12 cellular contexts compared by ENCODE assay signal in the genomic region with DNA sequence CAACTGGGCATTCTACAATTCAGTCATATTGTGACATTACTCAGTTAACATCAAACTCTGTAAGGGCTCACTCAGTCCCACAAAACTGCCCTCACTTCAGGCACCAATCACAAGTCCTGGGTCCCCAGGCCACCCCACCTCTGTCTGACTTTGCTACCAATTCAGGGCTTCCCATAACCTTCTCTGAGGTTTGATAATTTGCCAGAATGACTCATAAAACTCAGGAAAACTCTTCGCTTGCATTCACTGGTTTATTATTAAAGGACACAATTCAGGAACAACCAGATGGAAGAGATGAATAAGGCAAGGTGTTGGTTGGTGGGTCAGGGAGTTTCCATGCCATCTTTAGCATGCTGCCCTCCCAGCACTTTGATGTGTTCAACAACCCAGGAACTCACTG. TPM values are rescaled to one million over a fixed set of nuclear protein-coding genes. Genes with fewer than 3 reads are reported as not detected.
A peak's percentile ranks its signal among the peaks of the same experiment; 100 is the strongest.
DNase-seq lines count a peak whose midpoint lies in the region; ATAC-seq, FAIRE-seq and TF ChIP-seq lines count a peak whose summit lies in the region.
"Had no signal": no experiment of that assay in that cellular context is flagged by ENCODE, and none has a peak within 500 bp of the region (broad histone marks: within the 10 kb centered on the region; RNA-seq: fewer than 3 reads in every experiment).

No MANE protein-coding gene starts in this region.

- H3K4me2 ChIP-seq in mesenchymal stem cell (ENCODE audit: low read length, poor library complexity, severe bottlenecking) = no peak overlapping the region

- WGBS in mesenchymal stem cell = no CpG with 5 or more reads among the region's 1 CpG

- H3K27ac ChIP-seq in mesenchymal stem cell (ENCODE audit: low read length, poor library complexity, severe bottlenecking) (peak overlapping the region; percentile 32), uterus (no peak overlapping the region)
- H3K27ac ChIP-seq: body of pancreas had no signal

- H3K36me3 ChIP-seq in bronchial epithelial cell (ENCODE audit: control insufficient read depth, insufficient read depth, low read length) (no peaks in the 10 kb centered on the region), mesenchymal stem cell (ENCODE audit: control insufficient read depth in 1 of 2, insufficient read depth in 2 of 2, low read depth in 1 of 2, low read length in 2 of 2) (peaks cover 6% of the 10 kb centered on the region in 2 experiments), uterus (no peaks in the 10 kb centered on the region)

- H3K4me3 ChIP-seq in bronchial epithelial cell (ENCODE audit: low read depth, low read length) (no peak overlapping the region), mesenchymal stem cell (ENCODE audit: insufficient read depth in 1 of 2, low read depth in 1 of 2, low read length in 2 of 2) (no peak overlapping the region), uterus (no peak overlapping the region)
- H3K4me3 ChIP-seq: body of pancreas had no signal

- H4K8ac ChIP-seq in mesenchymal stem cell (ENCODE audit: low read length) = no peak overlapping the region

- H3K18ac ChIP-seq in mesenchymal stem cell (ENCODE audit: low read depth in 1 of 2, low read length in 2 of 2) = peak overlapping the region in 1 of 2 experiments; percentile 38

- no peak for ATAC-seq in GM18867 (IDR thresholded peaks at IDR 0.05; ENCODE audit: unreplicated experiment)
- ATAC-seq in HG03280 (IDR thresholded peaks at IDR 0.05; ENCODE audit: unreplicated experiment) = no peak
- ATAC-seq: activated CD8-positive, alpha-beta memory T cell treated with anti-CD3 and anti-CD28 coated beads, Interleukin-2, amount 10 ng/mL, durations not matched to agents 7 days and 5 days; body of pancreas; T-helper 17 cell had no signal

- H4K91ac ChIP-seq in mesenchymal stem cell (ENCODE audit: low read length) = no peak overlapping the region

- intact Hi-C loops in uterus (cut with DNase I; ENCODE audit: low total_unique reads) = no loop called here

- H3K79me1 ChIP-seq in mesenchymal stem cell (replicated peaks; ENCODE audit: low read length, poor library complexity, severe bottlenecking) = peaks cover 13% of the 10 kb centered on the region

- H2BK15ac ChIP-seq in mesenchymal stem cell (ENCODE audit: low read depth, poor library complexity, severe bottlenecking) = no peak overlapping the region

- no peak overlapping the region for H3K4ac ChIP-seq in mesenchymal stem cell (ENCODE audit: low read depth in 1 of 2, low read length in 2 of 2)

- DNase-seq in COLO829 (ENCODE audit: low spot score) (peak; percentile 59), HTR-8/SVneo (ENCODE audit: insufficient read length, low spot score) (peak; percentile 37), bronchial epithelial cell (ENCODE audit: low read depth) (peak; percentile 80), mesenchymal stem cell (peak; percentile 75), D721Med (ENCODE audit: insufficient read length, low spot score) (no peak), uterus (no peak)
- DNase-seq: activated CD8-positive, alpha-beta memory T cell treated with anti-CD3 and anti-CD28 coated beads, Interleukin-2, amount 10 ng/mL, durations not matched to agents 7 days and 5 days; body of pancreas; COR-L47; T-helper 17 cell had no signal

- no peak overlapping the region for H2AFZ ChIP-seq in mesenchymal stem cell (ENCODE audit: low read depth, low read length)

- peaks cover 9% of the 10 kb centered on the region for H3K4me1 ChIP-seq in mesenchymal stem cell (ENCODE audit: control insufficient read depth, insufficient read depth, low read depth, low read length)
- H3K4me1 ChIP-seq in uterus = no peaks in the 10 kb centered on the region

- no peak overlapping the region for H2BK5ac ChIP-seq in mesenchymal stem cell (ENCODE audit: low read depth, low read length, poor library complexity, severe bottlenecking)

- H3K27me3 ChIP-seq in bronchial epithelial cell (ENCODE audit: control insufficient read depth, insufficient read depth, low read length) (no peaks in the 10 kb centered on the region), mesenchymal stem cell (ENCODE audit: control insufficient read depth in 1 of 2, insufficient read depth in 1 of 2, low read length in 2 of 2) (no peaks in the 10 kb centered on the region), uterus (no peaks in the 10 kb centered on the region)
- H3K27me3 ChIP-seq: body of pancreas had no signal

- H3K9me3 ChIP-seq in mesenchymal stem cell (ENCODE audit: control insufficient read depth, low read length) (no peaks in the 10 kb centered on the region), uterus (no peaks in the 10 kb centered on the region)
- H3K9me3 ChIP-seq: body of pancreas had no signal

- no peak overlapping the region for H2BK12ac ChIP-seq in mesenchymal stem cell (ENCODE audit: low read length in 2 of 2)

- no peak for TF ChIP-seq CTCF in bronchial epithelial cell (IDR thresholded peaks at IDR 0.05; ENCODE audit: insufficient read depth, low read length, severe bottlenecking)
- no peak for TF ChIP-seq CTCF in D721Med (IDR thresholded peaks at IDR 0.05; ENCODE audit: insufficient read depth, missing control alignments)
- TF ChIP-seq CTCF in uterus (IDR thresholded peaks at IDR 0.05) = no peak

- no peak overlapping the region for H3K14ac ChIP-seq in mesenchymal stem cell (ENCODE audit: low read length in 2 of 2)

- no peak for FAIRE-seq in HTR-8/SVneo (lab: Jason Lieb, UNC)
- FAIRE-seq in bronchial epithelial cell (lab: Jason Lieb, UNC) = no peak
- no peak for FAIRE-seq in D721Med (lab: Jason Lieb, UNC)

- no peak overlapping the region for H2BK120ac ChIP-seq in mesenchymal stem cell (ENCODE audit: low read depth, low read length)

- no peak overlapping the region for H3K23ac ChIP-seq in mesenchymal stem cell (ENCODE audit: low read length in 2 of 2)

- H2AK5ac ChIP-seq in mesenchymal stem cell (ENCODE audit: low read length, severe bottlenecking) = no peak overlapping the region

- no peak overlapping the region for H3K9ac ChIP-seq in mesenchymal stem cell (ENCODE audit: low read length)

- TF ChIP-seq POLR2A in uterus (IDR thresholded peaks at IDR 0.05) = no peak

RNA-seq across cellular contexts. Expression of gene AVL9, which starts 41.3 kb away (rescaled TPM):
- total RNA-seq in bronchial epithelial cell (32.5 and 34.0 TPM in 2 replicates), uterus (10 to 100 TPM; 34.7 to 50.0 (median 38.5) TPM)
- polyA plus RNA-seq in mesenchymal stem cell (2013, experiment 1 of 2) = 11.4 TPM
- 12.5 TPM for polyA plus RNA-seq in mesenchymal stem cell (2013, experiment 2 of 2)

RNA-seq across cellular contexts. Expression of gene LSM5, which starts 46.4 kb away (rescaled TPM):
- total RNA-seq in bronchial epithelial cell (11.3 and 13.8 TPM in 2 replicates), uterus (10 to 100 TPM; 30.7 to 82.0 (median 50.0) TPM)
- 67.9 TPM for polyA plus RNA-seq in mesenchymal stem cell (2013, experiment 1 of 2)
- 76.5 TPM for polyA plus RNA-seq in mesenchymal stem cell (2013, experiment 2 of 2)

Comparison
In these comparisons a context has a peak if more than half of its experiments do, and no peak if none do; other contexts are left out.
1. DNase-seq: peak in COLO829 (single experiment), HTR-8/SVneo (single experiment), bronchial epithelial cell (single experiment) and mesenchymal stem cell (single experiment); none in D721Med (single experiment) and uterus (0 of 2).